Comparison of ENCODE assay signal across 8 cellular contexts in the genomic region with DNA sequence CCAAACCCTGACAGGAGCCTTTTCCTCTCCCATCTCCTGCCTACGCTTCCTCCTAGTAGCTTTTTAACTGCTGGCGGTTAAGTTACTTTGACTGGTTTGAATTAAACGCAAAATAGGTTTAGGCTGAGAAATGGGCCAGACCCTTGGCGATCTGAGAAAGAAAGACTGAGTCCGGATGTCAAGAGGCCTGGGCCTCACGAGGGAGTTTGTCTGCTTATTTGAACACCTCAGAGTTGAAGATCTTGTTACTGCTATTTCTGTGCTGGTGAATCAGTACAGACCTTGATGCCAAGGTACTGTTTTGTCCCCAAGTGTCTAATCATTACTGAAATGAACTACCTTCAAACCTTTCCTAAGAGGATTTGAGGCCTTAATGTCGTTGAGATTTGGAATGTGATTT. TPM values are rescaled to one million over a fixed set of nuclear protein-coding genes. Genes with fewer than 3 reads are reported as not detected.
A peak's percentile ranks its signal among the peaks of the same experiment; 100 is the strongest.
DNase-seq lines count a peak whose midpoint lies in the region; ATAC-seq and TF ChIP-seq lines count a peak whose summit lies in the region.

No MANE protein-coding gene starts in this region.

- H3K27me3 Mint-ChIP-seq in CD4-positive, CD25-positive, alpha-beta regulatory T cell = peaks cover 19% of the 10 kb centered on the region

- H4K20me1 ChIP-seq in osteoblast (ENCODE audit: insufficient read depth, low read length) = no peaks in the 10 kb centered on the region

- in situ Hi-C loops in Panc1 (cut with HindIII; ENCODE audit: low pct_unique_long_range_greater_than_20kb, low sequenced_read_pairs) = no loop called here

- peak overlapping the region; percentile 84 to 87 (median 86) for H3K4me3 Mint-ChIP-seq in CD4-positive, CD25-positive, alpha-beta regulatory T cell

- H3K9me3 ChIP-seq in CD4-positive, CD25-positive, alpha-beta regulatory T cell (ENCODE audit: control insufficient read depth in 2 of 2, low read length in 2 of 2) = no peaks in the 10 kb centered on the region
- no peaks in the 10 kb centered on the region for H3K9me3 ChIP-seq in Panc1 (ENCODE audit: control insufficient read depth, insufficient read depth, low read depth, low read length)
- no peaks in the 10 kb centered on the region for H3K9me3 ChIP-seq in esophagus squamous epithelium
- no peaks in the 10 kb centered on the region for H3K9me3 ChIP-seq in osteoblast (ENCODE audit: low read depth, low read length)

- H3K27ac ChIP-seq in CD4-positive, CD25-positive, alpha-beta regulatory T cell (ENCODE audit: insufficient read depth, low read length, poor library complexity, severe bottlenecking) = peak overlapping the region; percentile 24
- H3K27ac ChIP-seq in Panc1 (ENCODE audit: low read length) (peak overlapping the region; percentile 92), esophagus squamous epithelium (peak overlapping the region in 1 of 4 donors; percentile 71), osteoblast (ENCODE audit: low read depth, low read length) (peak overlapping the region; percentile 41)

- peak overlapping the region; percentile 80 for H3K4me2 ChIP-seq in osteoblast (ENCODE audit: insufficient read depth, low read length)

- peaks cover 2% of the 10 kb centered on the region for H3K27me3 ChIP-seq in CD4-positive, CD25-positive, alpha-beta regulatory T cell (ENCODE audit: control insufficient read depth, insufficient read depth, low read length)
- H3K27me3 ChIP-seq in Panc1 (ENCODE audit: control insufficient read depth, insufficient read depth, low read length) = no peaks in the 10 kb centered on the region
- H3K27me3 ChIP-seq in esophagus squamous epithelium = peaks cover 0 to 69% (median 0%) of the 10 kb centered on the region in 4 donors
- peaks cover 44% of the 10 kb centered on the region for H3K27me3 ChIP-seq in osteoblast (ENCODE audit: insufficient read depth, low read length)

- H3K79me2 ChIP-seq in osteoblast (ENCODE audit: insufficient read depth, low read length) = no peaks in the 10 kb centered on the region

- intact Hi-C loops in Panc1 (cut with micrococcal nuclease; ENCODE audit: unreplicated experiment) (no loop called here), esophagus squamous epithelium (cut with DNase I) (no loop called here)

- POLR2A ChIA-PET in Panc1 (lab: Charles Lee) = no interaction called here

- no peaks in the 10 kb centered on the region for H3K36me3 Mint-ChIP-seq in CD4-positive, CD25-positive, alpha-beta regulatory T cell

- DNase-seq in CD4-positive, CD25-positive, alpha-beta regulatory T cell = peak in 1 of 3 donors; percentile 31
- no peak for DNase-seq in Panc1 (ENCODE audit: low read depth, low spot score)
- no peak for DNase-seq in esophagus squamous epithelium (lab: John Stamatoyannopoulos, UW)
- DNase-seq in osteoblast (ENCODE audit: insufficient read length, low spot score, missing footprints) = no peak
- DNase-seq in activated CD8-positive, alpha-beta memory T cell treated with anti-CD3 and anti-CD28 coated beads for 24 hours = no peak
- DNase-seq in NCI-H187 treated with DMSO at 0.1 percent for 48 hours (lab: John Stamatoyannopoulos, UW) = no peak
- no peak for DNase-seq in HK-2 (ENCODE audit: unreplicated experiment)
- no peak for DNase-seq in NCI-H1092 treated with DMSO at 0.1 percent for 48 hours (lab: John Stamatoyannopoulos, UW)

- H3K36me3 ChIP-seq in CD4-positive, CD25-positive, alpha-beta regulatory T cell (ENCODE audit: control insufficient read depth, insufficient read depth, low read length) = no peaks in the 10 kb centered on the region
- no peaks in the 10 kb centered on the region for H3K36me3 ChIP-seq in Panc1 (ENCODE audit: control insufficient read depth, insufficient read depth, low read length)
- H3K36me3 ChIP-seq in esophagus squamous epithelium = no peaks in the 10 kb centered on the region
- H3K36me3 ChIP-seq in osteoblast (ENCODE audit: insufficient read depth, low read length) = no peaks in the 10 kb centered on the region

- ATAC-seq in CD4-positive, CD25-positive, alpha-beta regulatory T cell (ENCODE audit: low read depth in 2 of 2) = no peak
- ATAC-seq in Panc1 = no peak; the same call in 1 of the 2 replicates

- H3K27ac Mint-ChIP-seq in CD4-positive, CD25-positive, alpha-beta regulatory T cell = peak overlapping the region; percentile 63 to 88 (median 74)

- TF ChIP-seq CTCF in Panc1 (IDR thresholded peaks at IDR 0.05) (no peak), esophagus squamous epithelium (IDR thresholded peaks at IDR 0.05) (no peak), osteoblast (IDR thresholded peaks at IDR 0.05; ENCODE audit: extremely low read depth, low read depth, low read length) (no peak)

- H3K9me3 Mint-ChIP-seq in CD4-positive, CD25-positive, alpha-beta regulatory T cell = no peaks in the 10 kb centered on the region

- TF ChIP-seq POLR2A in esophagus squamous epithelium (IDR thresholded peaks at IDR 0.05) = no peak

- WGBS in esophagus squamous epithelium, 2 donors = 39 to 66% methylated on average over 7 of the region's 7 CpGs

- peak overlapping the region; percentile 90 for H2AFZ ChIP-seq in osteoblast (ENCODE audit: low read length)

- H3K4me1 Mint-ChIP-seq in CD4-positive, CD25-positive, alpha-beta regulatory T cell = peaks cover 4 to 18% (median 9%) of the 10 kb centered on the region in 4 donors

- peaks cover 10% of the 10 kb centered on the region for H3K4me1 ChIP-seq in CD4-positive, CD25-positive, alpha-beta regulatory T cell (ENCODE audit: control insufficient read depth, insufficient read depth, low read length, poor library complexity, severe bottlenecking)
- H3K4me1 ChIP-seq in Panc1 (ENCODE audit: control insufficient read depth, insufficient read depth, low read length) = peaks cover 4% of the 10 kb centered on the region; the same call in 1 of the 2 replicates
- peaks cover 0 to 14% (median 4%) of the 10 kb centered on the region in 3 donors for H3K4me1 ChIP-seq in esophagus squamous epithelium
- no peaks in the 10 kb centered on the region for H3K4me1 ChIP-seq in osteoblast (ENCODE audit: insufficient read depth, low read length)

- H3K4me3 ChIP-seq in CD4-positive, CD25-positive, alpha-beta regulatory T cell (ENCODE audit: low read depth, low read length) = peak overlapping the region; percentile 70
- H3K4me3 ChIP-seq in Panc1 (ENCODE audit: low read depth in 2 of 2, low read length in 2 of 2) (peak overlapping the region; percentile 70 to 84), esophagus squamous epithelium (peak overlapping the region; percentile 29 to 58 (median 52)), osteoblast (ENCODE audit: insufficient read depth, low read length) (peak overlapping the region; percentile 70)

- no TSS peak for BruUV-seq in Panc1 (replicated peaks; lab: Mats Ljungman, UMichigan)

- CTCF ChIA-PET in Panc1 (lab: Charles Lee) = no interaction called here

RNA-seq across cellular contexts. Expression of gene FMN1, which starts 0.8 kb away (rescaled TPM):
- 8.9 TPM for total RNA-seq in CD4-positive, CD25-positive, alpha-beta regulatory T cell
- polyA plus RNA-seq in CD4-positive, CD25-positive, alpha-beta regulatory T cell = under 1 TPM in 2 of 4 donors, not detected in 2; 0.32 to 0.36 TPM
- total RNA-seq in Panc1 (2021; ENCODE audit: unreplicated experiment) (3.9 TPM), esophagus squamous epithelium (10 to 100 TPM in 1 of 4 donors, 1 to 10 TPM in 3; 4.3 to 10.1 (median 8.8) TPM), osteoblast (9.0 and 11.2 TPM in 2 replicates)
- 1.1 TPM for polyA plus RNA-seq in Panc1 (2012; ENCODE audit: insufficient read length)
